ENCODE assay signal across 25 cellular contexts in genomic region chr17:16933317-16934132, GRCh38. TPM values are rescaled to one million over a fixed set of nuclear protein-coding genes. Genes with fewer than 3 reads are reported as not detected.
DNase-seq lines count a peak whose midpoint lies in the region; ATAC-seq, FAIRE-seq and TF ChIP-seq lines count a peak whose summit lies in the region.
"Had no signal": no experiment of that assay in that cellular context is flagged by ENCODE, and none has a peak within 500 bp of the region (broad histone marks: within the 10 kb centered on the region; RNA-seq: fewer than 3 reads in every experiment).

No MANE protein-coding gene starts in this region.

- H3K79me2 ChIP-seq in trophoblast cell (ENCODE audit: control insufficient read depth, insufficient read depth, low read length, poor library complexity) = no peaks in the 10 kb centered on the region

- TF ChIP-seq EP300 in A549 (IDR thresholded peaks at IDR 0.05) = no peak

- no peaks in the 10 kb centered on the region for H3K9me3 ChIP-seq in A549
- peaks cover 3% of the 10 kb centered on the region for H3K9me3 ChIP-seq in trophoblast cell (ENCODE audit: insufficient read depth, low read depth, low read length)
- H3K9me3 ChIP-seq in WERI-Rb-1 (ENCODE audit: severe bottlenecking) = no peaks in the 10 kb centered on the region
- H3K9me3 ChIP-seq: uterus had no signal

- no peak for TF ChIP-seq POLR2A in A549 (IDR thresholded peaks at IDR 0.05; ENCODE audit: low read length)

- POLR2A ChIA-PET in A549 (lab: Yijun Ruan, JAX) (no interaction called here), activated B cell treated with CpG ODN at 0.5 μM for 24 hours (lab: Charles Lee) (no interaction called here)
- POLR2A ChIA-PET in activated CD4-positive, alpha-beta T cell treated with anti-CD3 and anti-CD28 coated beads, Interleukin-2, amount 10 ng/mL, durations not matched to agents 7 days and 5 days (lab: Charles Lee) = no interaction called here

- FAIRE-seq in A549 (lab: Jason Lieb, UNC) = no peak

- H3K27ac ChIP-seq in A549 (no peak overlapping the region), trophoblast cell (ENCODE audit: low read depth, low read length) (no peak overlapping the region), WERI-Rb-1 (no peak overlapping the region)
- H3K27ac ChIP-seq: brain microvascular endothelial cell, uterus had no signal

- no peak overlapping the region for H3K4me2 ChIP-seq in A549
- no peak overlapping the region for H3K4me2 ChIP-seq in trophoblast cell (ENCODE audit: low read length)

- no peak overlapping the region for H3K23ac ChIP-seq in trophoblast cell (ENCODE audit: low read length)

- H3K27me3 Mint-ChIP-seq in activated B cell treated with CpG ODN at 0.5 μM for 24 hours (no peaks in the 10 kb centered on the region), glutamatergic neuron (ENCODE audit: unreplicated experiment) (peaks cover 6% of the 10 kb centered on the region)
- no peaks in the 10 kb centered on the region for H3K27me3 Mint-ChIP-seq in activated CD4-positive, alpha-beta T cell treated with anti-CD3 and anti-CD28 coated beads, Interleukin-2, amount 10 ng/mL, durations not matched to agents 7 days and 5 days
- H3K27me3 Mint-ChIP-seq: activated CD4-positive, alpha-beta T cell treated with anti-CD3 and anti-CD28 coated beads, Interleukin-2, amount 10 ng/mL, durations not matched to agents 24 days and 14 days had no signal

- H3K4me3 ChIP-seq in A549 = no peak overlapping the region
- no peak overlapping the region for H3K4me3 ChIP-seq in H7 (ENCODE audit: insufficient read depth, low read depth, low read length)
- H3K4me3 ChIP-seq in trophoblast cell (ENCODE audit: low read depth, low read length) = peak overlapping the region; percentile 10
- no peak overlapping the region for H3K4me3 ChIP-seq in WERI-Rb-1 (ENCODE audit: low read depth, low read length)
- H3K4me3 ChIP-seq: uterus had no signal

- no peak overlapping the region for H2BK120ac ChIP-seq in trophoblast cell (ENCODE audit: insufficient read depth, low read length, poor library complexity)

- H2BK12ac ChIP-seq in trophoblast cell (ENCODE audit: low read length) = no peak overlapping the region

- no peak overlapping the region for H2AFZ ChIP-seq in trophoblast cell (ENCODE audit: insufficient read depth, low read length, poor library complexity)

- WGBS in A549 (ENCODE audit: missing lambda C conversion rate) = 56% methylated on average over 11 of the region's 11 CpGs
- WGBS in trophoblast cell (ENCODE audit: extremely low coverage, insufficient coverage, insufficient read length) = no CpG with 5 or more reads among the region's 11 CpGs

- H3K9ac ChIP-seq in trophoblast cell (ENCODE audit: low read length) = no peak overlapping the region

- TF ChIP-seq RAD21 in A549 (conservative IDR thresholded peaks at IDR 0.05 in 1 of 2, IDR thresholded peaks at IDR 0.05 in 1 of 2) = no peak

- H3K4me1 Mint-ChIP-seq in activated B cell treated with CpG ODN at 0.5 μM for 24 hours = peaks cover 9% of the 10 kb centered on the region
- H3K4me1 Mint-ChIP-seq in activated CD4-positive, alpha-beta T cell treated with anti-CD3 and anti-CD28 coated beads, Interleukin-2, amount 10 ng/mL, durations not matched to agents 7 days and 5 days = peaks cover 3% of the 10 kb centered on the region
- H3K4me1 Mint-ChIP-seq in glutamatergic neuron (ENCODE audit: low read depth, unreplicated experiment) = no peaks in the 10 kb centered on the region
- H3K4me1 Mint-ChIP-seq: activated CD4-positive, alpha-beta T cell treated with anti-CD3 and anti-CD28 coated beads, Interleukin-2, amount 10 ng/mL, durations not matched to agents 24 days and 14 days; natural killer cell had no signal

- no peak for DNase-seq in A549 (ENCODE audit: low read depth in 1 of 2, low spot score in 1 of 2)
- DNase-seq in H7 = peak; percentile 19
- no peak for DNase-seq in activated B cell treated with CpG ODN at 0.5 μM for 24 hours
- DNase-seq in trophoblast cell = peak in 1 of 2 donors; percentile 8
- DNase-seq in activated CD4-positive, alpha-beta T cell treated with anti-CD3 and anti-CD28 coated beads, Interleukin-2, amount 10 ng/mL, durations not matched to agents 7 days and 5 days = no peak
- no peak for DNase-seq in WERI-Rb-1
- no peak for DNase-seq in glutamatergic neuron
- DNase-seq: activated CD4-positive, alpha-beta T cell treated with anti-CD3 and anti-CD28 coated beads, Interleukin-2, amount 10 ng/mL, durations not matched to agents 24 days and 14 days; activated T-cell treated with anti-CD3 and anti-CD28 coated beads for 4 hours; brain microvascular endothelial cell; CD8-positive, alpha-beta T cell; natural killer cell; NCI-H1694; NCI-H226; T1000; uterus had no signal

- intact Hi-C loops in activated B cell treated with CpG ODN at 0.5 μM for 24 hours (cut with micrococcal nuclease) = no loop called here

- no peaks in the 10 kb centered on the region for H3K9me3 Mint-ChIP-seq in activated B cell treated with CpG ODN at 0.5 μM for 24 hours
- no peaks in the 10 kb centered on the region for H3K9me3 Mint-ChIP-seq in activated CD4-positive, alpha-beta T cell treated with anti-CD3 and anti-CD28 coated beads, Interleukin-2, amount 10 ng/mL, durations not matched to agents 7 days and 5 days
- H3K9me3 Mint-ChIP-seq in glutamatergic neuron (ENCODE audit: unreplicated experiment) = peaks cover 6% of the 10 kb centered on the region
- H3K9me3 Mint-ChIP-seq: activated CD4-positive, alpha-beta T cell treated with anti-CD3 and anti-CD28 coated beads, Interleukin-2, amount 10 ng/mL, durations not matched to agents 24 days and 14 days; activated naive CD4-positive, alpha-beta T cell treated with anti-CD3 and anti-CD28 coated beads, Interleukin-2, amount 50 U/mL, for 72 hours; CD8-positive, alpha-beta T cell; natural killer cell; stimulated activated naive CD8-positive, alpha-beta T cell treated with anti-CD3 and anti-CD28 coated beads, Interleukin-15, Interleukin-2, amounts not matched to agents 100 ng/mL and 50 ng/mL, for 24 hours had no signal

- H3K36me3 Mint-ChIP-seq in activated B cell treated with CpG ODN at 0.5 μM for 24 hours (ENCODE audit: low read depth) (peaks cover 46% of the 10 kb centered on the region), glutamatergic neuron (ENCODE audit: unreplicated experiment) (no peaks in the 10 kb centered on the region)
- no peaks in the 10 kb centered on the region for H3K36me3 Mint-ChIP-seq in activated CD4-positive, alpha-beta T cell treated with anti-CD3 and anti-CD28 coated beads, Interleukin-2, amount 10 ng/mL, durations not matched to agents 7 days and 5 days (ENCODE audit: low read depth)
- H3K36me3 Mint-ChIP-seq: activated naive CD4-positive, alpha-beta T cell treated with anti-CD3 and anti-CD28 coated beads, Interleukin-2, amount 50 U/mL, for 72 hours; CD8-positive, alpha-beta T cell; natural killer cell had no signal

- H3K36me3 ChIP-seq in H7 (replicated peaks; ENCODE audit: control insufficient read depth, insufficient read depth, low read length) (no peaks in the 10 kb centered on the region), trophoblast cell (ENCODE audit: control insufficient read depth in 1 of 2, insufficient read depth in 2 of 2, low read length in 2 of 2) (no peaks in the 10 kb centered on the region), WERI-Rb-1 (no peaks in the 10 kb centered on the region)
- H3K36me3 ChIP-seq: brain microvascular endothelial cell, uterus had no signal

- H2BK5ac ChIP-seq in trophoblast cell (ENCODE audit: low read depth, low read length, poor library complexity) = no peak overlapping the region

- no peak overlapping the region for H4K91ac ChIP-seq in trophoblast cell (ENCODE audit: low read depth, low read length)

- ATAC-seq in A549 (no peak), activated B cell treated with CpG ODN at 0.5 μM for 24 hours (ENCODE audit: low read depth) (no peak), GM18517 (IDR thresholded peaks at IDR 0.05; ENCODE audit: unreplicated experiment) (no peak)
- ATAC-seq: activated naive CD4-positive, alpha-beta T cell treated with anti-CD3 and anti-CD28 coated beads, Interleukin-2, amount 50 U/mL, for 72 hours; CD8-positive, alpha-beta T cell; esophagus mucosa; natural killer cell had no signal

- H4K12ac ChIP-seq in trophoblast cell (ENCODE audit: low read depth, low read length) = no peak overlapping the region

- no peaks in the 10 kb centered on the region for H3K79me1 ChIP-seq in trophoblast cell (ENCODE audit: low read length)

- H3K14ac ChIP-seq in trophoblast cell (ENCODE audit: low read length) = no peak overlapping the region

- H4K8ac ChIP-seq in trophoblast cell (ENCODE audit: low read depth, low read length) = no peak overlapping the region

- H3K4ac ChIP-seq in trophoblast cell (ENCODE audit: low read depth, low read length) = no peak overlapping the region

- CTCF ChIA-PET in A549 (lab: Yijun Ruan, JAX) = no interaction called here
- CTCF ChIA-PET in activated B cell treated with CpG ODN at 0.5 μM for 24 hours (lab: Charles Lee) = interaction anchor here (0.6 kb wide), 1 partner anchor 57 kb away, joined by 3 read pairs; no protein-coding TSS in a partner anchor
- CTCF ChIA-PET in activated CD4-positive, alpha-beta T cell treated with anti-CD3 and anti-CD28 coated beads, Interleukin-2, amount 10 ng/mL, durations not matched to agents 7 days and 5 days (lab: Charles Lee) = no interaction called here

- H3K4me3 Mint-ChIP-seq in activated B cell treated with CpG ODN at 0.5 μM for 24 hours (no peak overlapping the region), glutamatergic neuron (ENCODE audit: unreplicated experiment) (no peak overlapping the region)
- no peak overlapping the region for H3K4me3 Mint-ChIP-seq in activated CD4-positive, alpha-beta T cell treated with anti-CD3 and anti-CD28 coated beads, Interleukin-2, amount 10 ng/mL, durations not matched to agents 7 days and 5 days
- H3K4me3 Mint-ChIP-seq: activated CD4-positive, alpha-beta T cell treated with anti-CD3 and anti-CD28 coated beads, Interleukin-2, amount 10 ng/mL, durations not matched to agents 24 days and 14 days; CD8-positive, alpha-beta T cell; natural killer cell; stimulated activated naive CD8-positive, alpha-beta T cell treated with anti-CD3 and anti-CD28 coated beads, Interleukin-15, Interleukin-2, amounts not matched to agents 100 ng/mL and 50 ng/mL, for 24 hours had no signal

- TF ChIP-seq CTCF in A549 (IDR thresholded peaks at IDR 0.05) (no peak), activated B cell treated with CpG ODN at 0.5 μM for 24 hours (IDR thresholded peaks at IDR 0.05) (no peak), WERI-Rb-1 (IDR thresholded peaks at IDR 0.05; ENCODE audit: low read depth, low read length) (no peak), glutamatergic neuron (IDR thresholded peaks at IDR 0.05; ENCODE audit: partially characterized antibody, unreplicated experiment) (no peak)

- H2AK5ac ChIP-seq in trophoblast cell (ENCODE audit: low read length) = no peak overlapping the region

- no peaks in the 10 kb centered on the region for H3K27me3 ChIP-seq in H7 (ENCODE audit: control insufficient read depth, insufficient read depth, low read length)
- H3K27me3 ChIP-seq in trophoblast cell (ENCODE audit: insufficient read depth, low read length) = no peaks in the 10 kb centered on the region
- no peaks in the 10 kb centered on the region for H3K27me3 ChIP-seq in WERI-Rb-1 (ENCODE audit: insufficient read depth, low read depth, severe bottlenecking)
- H3K27me3 ChIP-seq: brain microvascular endothelial cell, uterus had no signal

- H3K18ac ChIP-seq in trophoblast cell (ENCODE audit: low read length) = no peak overlapping the region

- H3K27ac Mint-ChIP-seq in activated B cell treated with CpG ODN at 0.5 μM for 24 hours = peak overlapping the region; percentile 59
- no peak overlapping the region for H3K27ac Mint-ChIP-seq in activated CD4-positive, alpha-beta T cell treated with anti-CD3 and anti-CD28 coated beads, Interleukin-2, amount 10 ng/mL, durations not matched to agents 7 days and 5 days
- H3K27ac Mint-ChIP-seq in glutamatergic neuron (ENCODE audit: unreplicated experiment) = no peak overlapping the region
- H3K27ac Mint-ChIP-seq: activated CD4-positive, alpha-beta T cell treated with anti-CD3 and anti-CD28 coated beads, Interleukin-2, amount 10 ng/mL, durations not matched to agents 24 days and 14 days; activated naive CD4-positive, alpha-beta T cell treated with anti-CD3 and anti-CD28 coated beads, Interleukin-2, amount 50 U/mL, for 72 hours; CD8-positive, alpha-beta T cell; natural killer cell; stimulated activated naive CD8-positive, alpha-beta T cell treated with anti-CD3 and anti-CD28 coated beads, Interleukin-15, Interleukin-2, amounts not matched to agents 100 ng/mL and 50 ng/mL, for 24 hours had no signal

- H3K4me1 ChIP-seq in A549 (no peaks in the 10 kb centered on the region), trophoblast cell (ENCODE audit: control insufficient read depth in 1 of 2, insufficient read depth in 2 of 2, low read length in 2 of 2) (peaks cover 3 to 8% of the 10 kb centered on the region in 2 experiments)
- H3K4me1 ChIP-seq: uterus had no signal

RNA-seq across cellular contexts. Expression of gene TNFRSF13B, which starts 38.4 kb away (rescaled TPM):
- not detected in 2 replicates for polyA plus RNA-seq in A549 (2011; rRNA removed)
- polyA plus RNA-seq in A549 (2012; cell fraction: cytosol; rRNA removed) = not detected in 2 replicates
- polyA plus RNA-seq in A549 (2012; cell fraction: nucleus; rRNA removed) = not detected in 2 replicates
- not detected in 3 replicates for polyA plus RNA-seq in A549 (2017; fragmentation: RNase III; extraction: RNeasy Plus Mini Kit Qiagen cat#74134 plus additional on column Dnase treatment)
- not detected in 2 replicates for polyA minus RNA-seq in A549 (2011; rRNA and poly(A)+ RNA removed)
- total RNA-seq in H7 (2014; rRNA removed; shearing (Covaris generic)) = 0.21 TPM in 1 of 2 replicates, not detected in the other
- total RNA-seq in activated B cell treated with CpG ODN at 0.5 μM for 24 hours = 316 and 342 TPM in 2 replicates
- not detected in 2 replicates for polyA plus RNA-seq in trophoblast cell (2013)
- not detected for total RNA-seq in activated CD4-positive, alpha-beta T cell treated with anti-CD3 and anti-CD28 coated beads, Interleukin-2, amount 10 ng/mL, durations not matched to agents 7 days and 5 days
- total RNA-seq in glutamatergic neuron (ENCODE audit: unreplicated experiment) = not detected
- total RNA-seq: activated CD4-positive, alpha-beta T cell treated with anti-CD3 and anti-CD28 coated beads, Interleukin-2, amount 10 ng/mL, durations not matched to agents 24 days and 14 days; activated naive CD4-positive, alpha-beta T cell treated with anti-CD3 and anti-CD28 coated beads, Interleukin-2, amount 50 U/mL, for 72 hours; CD8-positive, alpha-beta T cell; glomerular endothelial cell; HT-29; lung microvascular endothelial cell; pulmonary artery endothelial cell; SK-MEL-5; uterus had no signal

Comparison
In these comparisons a context has a peak if more than half of its experiments do, and no peak if none do; other contexts are left out.
1. RNA of gene TNFRSF13B, which starts 38.4 kb away (total RNA-seq): 316 to 342 TPM in activated B cell treated with CpG ODN at 0.5 μM for 24 hours; 0.21 TPM in H7, not detected in glutamatergic neuron (single experiment) and not detected in activated CD4-positive, alpha-beta T cell treated with anti-CD3 and anti-CD28 coated beads, Interleukin-2, amount 10 ng/mL, durations not matched to agents 7 days and 5 days; every median in the first group is over 100 times any median in the second.